8 cellular contexts compared by ENCODE assay signal in genomic region chr2:68156419-68156818, GRCh38. TPM values are rescaled to one million over a fixed set of nuclear protein-coding genes. Genes with fewer than 3 reads are reported as not detected.
A peak's percentile ranks its signal among the peaks of the same experiment; 100 is the strongest.
DNase-seq lines count a peak whose midpoint lies in the region; TF ChIP-seq lines count a peak whose summit lies in the region.

No MANE protein-coding gene starts in this region.

- H3K4me1 ChIP-seq in SJCRH30 = no peaks in the 10 kb centered on the region

- H3K27ac ChIP-seq in SJCRH30 = peak overlapping the region; percentile 98; the same call in 1 of the 2 replicates

- no peak for TF ChIP-seq CTCF in retinal pigment epithelial cell (conservative IDR thresholded peaks at IDR 0.05; ENCODE audit: low read depth, low read length)

- peaks cover 18% of the 10 kb centered on the region for H3K36me3 ChIP-seq in SJCRH30

- DNase-seq in SJCRH30 (no peak), fibroblast of peridontal ligament (ENCODE audit: extremely low read depth) (peak; percentile 7), retinal pigment epithelial cell (ENCODE audit: low read depth) (no peak), inferior parietal cortex (ENCODE audit: extremely low spot score) (no peak), iPS-NIHi11 (ENCODE audit: low spot score) (no peak), globus pallidus (ENCODE audit: low spot score) (no peak)
- DNase-seq in effector CD4-positive, alpha-beta T cell = no peak

- H3K4me3 ChIP-seq in GM08714 (ENCODE audit: low read length) (peak overlapping the region; percentile 93), SJCRH30 (peak overlapping the region; percentile 82), retinal pigment epithelial cell (ENCODE audit: low read length) (peak overlapping the region; percentile 79)

- H3K9me3 ChIP-seq in SJCRH30 (replicated peaks) = no peaks in the 10 kb centered on the region

- no peaks in the 10 kb centered on the region for H3K27me3 ChIP-seq in SJCRH30

RNA-seq across cellular contexts. Expression of gene PNO1, which starts 1.3 kb away (rescaled TPM):
- 48.8 and 50.3 TPM in 2 replicates for total RNA-seq in SJCRH30 (2014; rRNA removed; shearing (Covaris generic))
